Comparison of ENCODE assay signal across 8 cellular contexts in genomic region chr16:50884066-50884860, GRCh38.
A peak's percentile ranks its signal among the peaks of the same experiment; 100 is the strongest.
DNase-seq lines count a peak whose midpoint lies in the region; ATAC-seq, FAIRE-seq and TF ChIP-seq lines count a peak whose summit lies in the region.

No MANE protein-coding gene starts in this region.

- peak; percentile 58 for TF ChIP-seq CTCF in GM10248 (IDR thresholded peaks at IDR 0.05; ENCODE audit: control extremely low read depth, extremely low read depth, low read depth, missing control alignments)
- peak; percentile 49 for TF ChIP-seq CTCF in bronchial epithelial cell (IDR thresholded peaks at IDR 0.05; ENCODE audit: insufficient read depth, low read length, severe bottlenecking)

- H3K9me2 ChIP-seq in Karpas-422 (replicated peaks; ENCODE audit: insufficient read depth, low read length): no peaks in the 10 kb centered on the region

- no peaks in the 10 kb centered on the region for H4K20me1 ChIP-seq in Karpas-422 (ENCODE audit: insufficient read depth, low read depth, low read length)

- H3K9ac ChIP-seq in Karpas-422 (ENCODE audit: low read length): no peak overlapping the region

- H3K27ac ChIP-seq in Karpas-422 (ENCODE audit: low read length): no peak overlapping the region

- H3K27me3 ChIP-seq in Karpas-422 (ENCODE audit: low read length) (no peaks in the 10 kb centered on the region), bronchial epithelial cell (ENCODE audit: control insufficient read depth, insufficient read depth, low read length) (no peaks in the 10 kb centered on the region)

- H3K4me2 ChIP-seq in Karpas-422 (ENCODE audit: low read depth, low read length, poor library complexity, severe bottlenecking): no peak overlapping the region

- POLR2A ChIA-PET in GM10248 (lab: Yijun Ruan, JAX): no interaction called here

- no peak for FAIRE-seq in bronchial epithelial cell (lab: Jason Lieb, UNC)

- no peak overlapping the region for H3K4me3 ChIP-seq in Karpas-422 (ENCODE audit: low read length)
- H3K4me3 ChIP-seq in bronchial epithelial cell (ENCODE audit: low read depth, low read length): no peak overlapping the region

- no peaks in the 10 kb centered on the region for H3K9me3 ChIP-seq in Karpas-422 (ENCODE audit: low read length)

- no peak overlapping the region for H2AFZ ChIP-seq in Karpas-422 (ENCODE audit: low read length)

- no peaks in the 10 kb centered on the region for H3K79me2 ChIP-seq in Karpas-422 (ENCODE audit: low read length)

- H3K36me3 ChIP-seq in Karpas-422 (ENCODE audit: insufficient read depth, low read length): no peaks in the 10 kb centered on the region
- no peaks in the 10 kb centered on the region for H3K36me3 ChIP-seq in bronchial epithelial cell (ENCODE audit: control insufficient read depth, insufficient read depth, low read length)

- peak; percentile 57 for DNase-seq in GM10248 (ENCODE audit: extremely low spot score)
- DNase-seq in Karpas-422: peak; percentile 67
- no peak for DNase-seq in bronchial epithelial cell (ENCODE audit: low read depth)
- DNase-seq in stimulated activated CD4-positive, alpha-beta T cell treated with anti-CD3 and anti-CD28 coated beads, Interleukin-12 subunit alpha, Interleukin-12 subunit beta, amount 100 ng/mL, for 48 hours (ENCODE audit: low read depth in 2 of 3, low spot score in 1 of 3): peak; percentile 15 to 24 (median 24)
- DNase-seq in pons (ENCODE audit: low spot score): no peak
- no peak for DNase-seq in AML-193 (lab: John Stamatoyannopoulos, UW)
- DNase-seq in NCI-H748 (lab: John Stamatoyannopoulos, UW; ENCODE audit: unreplicated experiment): no peak

- ATAC-seq in GM21381 (IDR thresholded peaks at IDR 0.05; ENCODE audit: unreplicated experiment): no peak

- CTCF ChIA-PET in GM10248 (lab: Yijun Ruan, JAX): interaction anchor here (0.7 to 1.6 kb wide), 9 partner anchors 10 to 184 kb away, joined by 3 to 8 read pairs (median 3); no protein-coding TSS in a partner anchor

- H3K4me1 ChIP-seq in Karpas-422 (ENCODE audit: low read length): no peaks in the 10 kb centered on the region

Comparison
In these comparisons a context has a peak if more than half of its experiments do, and no peak if none do; other contexts are left out.
1. DNase-seq: peak in GM10248 (single experiment), Karpas-422 (single experiment) and stimulated activated CD4-positive, alpha-beta T cell treated with anti-CD3 and anti-CD28 coated beads, Interleukin-12 subunit alpha, Interleukin-12 subunit beta, amount 100 ng/mL, for 48 hours (3 of 3); none in bronchial epithelial cell (single experiment), pons (single experiment), AML-193 (0 of 2) and NCI-H748 (single experiment).